ENCODE assay signal across 8 cellular contexts in the genomic region with DNA sequence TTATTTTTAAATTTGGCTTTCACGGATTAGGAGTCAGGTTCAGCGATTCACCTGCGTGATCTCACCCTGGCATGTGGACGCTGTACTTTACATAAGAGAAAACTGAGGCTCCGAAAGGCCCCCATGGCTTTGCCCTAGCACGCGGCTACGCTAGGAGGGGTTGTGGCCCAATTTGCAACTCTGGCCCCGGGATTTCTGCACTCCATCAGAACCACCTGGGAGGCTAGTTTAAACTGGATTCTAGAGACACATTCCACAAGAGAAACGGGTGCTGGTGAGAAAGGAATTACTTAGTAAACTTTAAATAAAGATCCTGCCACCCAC. TPM values are rescaled to one million over a fixed set of nuclear protein-coding genes. Genes with fewer than 3 reads are reported as not detected.
A peak's percentile ranks its signal among the peaks of the same experiment; 100 is the strongest.
DNase-seq lines count a peak whose midpoint lies in the region; ATAC-seq, FAIRE-seq and TF ChIP-seq lines count a peak whose summit lies in the region.

No MANE protein-coding gene starts in this region.

- FAIRE-seq in K562 (lab: Jason Lieb, UNC): no peak

- peaks cover 7% of the 10 kb centered on the region for H3K36me3 Mint-ChIP-seq in mesothelial cell of epicardium

- peak overlapping the region; percentile 69 to 85 for H3K9ac ChIP-seq in K562 (ENCODE audit: insufficient read depth in 1 of 2, low read depth in 2 of 2, low read length in 2 of 2)

- 27 to 40% (median 31%) methylated on average over 8 to 10 of the region's 10 CpGs for WGBS in heart left ventricle, 4 donors
- WGBS in K562 (ENCODE audit: insufficient coverage, low coverage, missing lambda C conversion rate): 8% methylated on average over 10 of the region's 10 CpGs
- WGBS in urinary bladder: 52% methylated on average over 10 of the region's 10 CpGs

- H3K9me3 ChIP-seq in heart left ventricle (no peaks in the 10 kb centered on the region), K562 (replicated peaks; ENCODE audit: control insufficient read depth, insufficient read depth, low read depth, low read length) (no peaks in the 10 kb centered on the region)

- H3K79me2 ChIP-seq in K562 (ENCODE audit: control insufficient read depth, insufficient read depth, low read length): no peaks in the 10 kb centered on the region

- ATAC-seq in heart left ventricle: no peak
- no peak for ATAC-seq in Right ventricle myocardium superior (ENCODE audit: poor library complexity)
- no peak for ATAC-seq in K562
- no peak for ATAC-seq in HG03135 (IDR thresholded peaks at IDR 0.05; ENCODE audit: unreplicated experiment)
- no peak for ATAC-seq in GM19455 (IDR thresholded peaks at IDR 0.05; ENCODE audit: unreplicated experiment)

- peaks cover 45% of the 10 kb centered on the region for H3K4me1 Mint-ChIP-seq in mesothelial cell of epicardium

- TF ChIP-seq CTCF in heart left ventricle (IDR thresholded peaks at IDR 0.05) (no peak), K562 (IDR thresholded peaks at IDR 0.05 in 2 of 3, conservative IDR thresholded peaks at IDR 0.05 in 1 of 3; ENCODE audit: insufficient read depth in 2 of 3, low read depth in 1 of 3, low read length in 3 of 3) (no peak), mesothelial cell of epicardium (IDR thresholded peaks at IDR 0.05; ENCODE audit: unreplicated experiment) (no peak)

- H3K36me3 ChIP-seq in heart left ventricle (peaks cover 4 to 80% (median 29%) of the 10 kb centered on the region in 9 donors), K562 (ENCODE audit: control insufficient read depth, insufficient read depth, low read length) (no peaks in the 10 kb centered on the region), urinary bladder (ENCODE audit: insufficient read depth) (peaks cover 2% of the 10 kb centered on the region)

- H3K4me1 ChIP-seq in heart left ventricle (peaks cover 25 to 96% (median 76%) of the 10 kb centered on the region in 12 donors), K562 (replicated peaks in 1 of 2; ENCODE audit: control insufficient read depth in 2 of 2, insufficient read depth in 2 of 2, low read length in 2 of 2) (peaks cover 22 to 52% of the 10 kb centered on the region in 2 experiments), urinary bladder (ENCODE audit: insufficient read depth) (no peaks in the 10 kb centered on the region)

- H3K27me3 ChIP-seq in heart left ventricle (no peaks in the 10 kb centered on the region), K562 (ENCODE audit: control insufficient read depth in 2 of 2, insufficient read depth in 2 of 2, low read length in 2 of 2) (no peaks in the 10 kb centered on the region)

- no peaks in the 10 kb centered on the region for H3K9me1 ChIP-seq in K562 (ENCODE audit: control insufficient read depth, insufficient read depth, low read length)

- intact Hi-C loops in heart left ventricle (cut with DNase I) (loop anchor here in 2 of 10 donors (5.0 kb wide), 1 partner anchor 32 kb away; no protein-coding TSS in a partner anchor), Right ventricle myocardium superior (cut with DNase I) (no loop called here), K562 (cut with micrococcal nuclease) (no loop called here)

- H3K27ac ChIP-seq in heart left ventricle (peak overlapping the region; percentile 86 to 100 (median 95)), K562 (ENCODE audit: extremely low read depth, low read depth, low read length) (peak overlapping the region; percentile 77), urinary bladder (ENCODE audit: low read depth) (peak overlapping the region; percentile 76)

- H3K4me3 ChIP-seq in heart left ventricle (peak overlapping the region in 11 of 12 donors; percentile 26 to 96 (median 55)), K562 (peak overlapping the region; percentile 36; the same call in 1 of the 2 replicates), urinary bladder (ENCODE audit: low read depth, low read length) (peak overlapping the region; percentile 38)

- H4K20me1 ChIP-seq in K562 (replicated peaks; ENCODE audit: control insufficient read depth, insufficient read depth, low read length): no peaks in the 10 kb centered on the region

- DNase-seq in heart left ventricle (no peak), Right ventricle myocardium superior (no peak), K562 (ENCODE audit: extremely low read depth in 1 of 4, low spot score in 3 of 4) (no peak), mesothelial cell of epicardium (ENCODE audit: low spot score in 2 of 2, unreplicated experiment in 2 of 2) (no peak), AML-193 (lab: John Stamatoyannopoulos, UW) (no peak)

- H3K27me3 Mint-ChIP-seq in mesothelial cell of epicardium (ENCODE audit: low read depth): peaks cover 36% of the 10 kb centered on the region

- POLR2A ChIA-PET in K562 (lab: Yijun Ruan, JAX): interaction anchor here (1.8 kb wide), 1 partner anchor 11 kb away, joined by 16 read pairs; no protein-coding TSS in a partner anchor

- H3K4me2 ChIP-seq in K562 (ENCODE audit: insufficient read depth, low read length): peak overlapping the region; percentile 78

- no peak for TF ChIP-seq POLR2A in heart left ventricle (IDR thresholded peaks at IDR 0.05)
- TF ChIP-seq POLR2A in K562 (conservative IDR thresholded peaks at IDR 0.05): no peak

- H3K27ac Mint-ChIP-seq in mesothelial cell of epicardium: peak overlapping the region; percentile 59

- TSS peak; percentile 49 for BruUV-seq in K562 (replicated peaks; lab: Mats Ljungman, UMichigan)

- in situ Hi-C loops in K562 (cut with MboI): no loop called here

- TF ChIP-seq RAD21 in K562 (CRISPR knock-in tag; conservative IDR thresholded peaks at IDR 0.05 in 1 of 2, IDR thresholded peaks at IDR 0.05 in 1 of 2): no peak

- no peak for TF ChIP-seq EP300 in K562 (IDR thresholded peaks at IDR 0.05; ENCODE audit: low read length)

- H3K9me3 Mint-ChIP-seq in mesothelial cell of epicardium: no peaks in the 10 kb centered on the region

- CTCF ChIA-PET in K562 (lab: Yijun Ruan, JAX; ENCODE audit: low intra/inter-chr PET ratio): no interaction called here

- H3K4me3 Mint-ChIP-seq in mesothelial cell of epicardium: peak overlapping the region; percentile 44

- H2AFZ ChIP-seq in K562 (ENCODE audit: low read depth, low read length): peak overlapping the region; percentile 80

RNA-seq across cellular contexts. Expression of gene BCL3, which starts 6.2 kb away (rescaled TPM):
- total RNA-seq in heart left ventricle (10 to 100 TPM; 11.7 to 90.5 (median 22.9) TPM), Right ventricle myocardium superior (14.6 TPM), K562 (2014; rRNA removed) (1.1 TPM in 2 replicates), K562 (2014; rRNA removed; fragmentation: Illumina TruSeq; extraction: Trizol) (0.07 TPM in 1 of 2 replicates, not detected in the other), K562 (2015; rRNA removed; fragmentation: Illumina TruSeq; extraction: Trizol) (0.33 and 0.72 TPM in 2 replicates), K562 (2021) (1.9 and 2.4 TPM in 2 replicates), mesothelial cell of epicardium (14.9 to 21.5 TPM (median 20.1 TPM) in 3 replicates), urinary bladder (2.5 TPM)
- polyA plus RNA-seq in heart left ventricle (10 to 100 TPM; 18.6 to 18.9 TPM), K562 (2011; rRNA removed) (0.28 and 1.2 TPM in 2 replicates), K562 (2014; fragmentation: Illumina TruSeq; extraction: Trizol) (0.67 and 0.93 TPM in 2 replicates), K562 (2014; fragmentation: Nextera tagmentation; extraction: Ambion mirVana) (under 1 TPM in 1 of 2 experiments, not detected in 1; 0.03 TPM), K562 (2014; rRNA removed) (0.97 and 2.4 TPM in 2 replicates), urinary bladder (93.0 TPM)
- 3.7 and 11.5 TPM in 2 replicates for total RNA-seq in K562 (2011; cell fraction: chromatin; rRNA removed; ENCODE audit: low replicate concordance)
- 6.4 and 6.8 TPM in 2 replicates for total RNA-seq in K562 (2011; cell fraction: nucleolus; rRNA removed)
- 2.5 and 7.1 TPM in 2 replicates for total RNA-seq in K562 (2011; cell fraction: nucleoplasm; rRNA removed)
- 0.43 and 2.4 TPM in 2 replicates for polyA plus RNA-seq in K562 (2011; cell fraction: cytosol; rRNA removed)
- 5.5 and 6.5 TPM in 2 replicates for polyA plus RNA-seq in K562 (2011; cell fraction: nucleus; rRNA removed)
- polyA plus RNA-seq in K562 (2012): 2.5 and 9.1 TPM in 2 replicates
- 0.21 TPM in 1 of 2 replicates, not detected in the other for polyA minus RNA-seq in K562 (2011; rRNA and poly(A)+ RNA removed)
- polyA minus RNA-seq in K562 (2011; cell fraction: cytosol; rRNA and poly(A)+ RNA removed): 2.5 TPM in 2 replicates
- 0.78 and 2.3 TPM in 2 replicates for polyA minus RNA-seq in K562 (2011; cell fraction: nucleus; rRNA and poly(A)+ RNA removed)

RNA-seq across cellular contexts. Expression of gene CBLC, which starts 23.0 kb away (rescaled TPM):
- total RNA-seq in heart left ventricle (not detected), Right ventricle myocardium superior (not detected), K562 (2014; rRNA removed) (0.09 TPM in 1 of 2 replicates, not detected in the other), K562 (2014; rRNA removed; fragmentation: Illumina TruSeq; extraction: Trizol) (not detected in 2 replicates), K562 (2015; rRNA removed; fragmentation: Illumina TruSeq; extraction: Trizol) (not detected in 2 replicates), K562 (2021) (not detected in 2 replicates), mesothelial cell of epicardium (8.5 to 10.8 TPM (median 8.8 TPM) in 3 replicates), urinary bladder (4.7 TPM)
- polyA plus RNA-seq in heart left ventricle (under 1 TPM in 1 of 2 donors, not detected in 1; 0.04 TPM), K562 (2011; rRNA removed) (not detected in 2 replicates), K562 (2014; fragmentation: Illumina TruSeq; extraction: Trizol) (not detected in 2 replicates), K562 (2014; fragmentation: Nextera tagmentation; extraction: Ambion mirVana) (not detected), K562 (2014; rRNA removed) (not detected in 2 replicates), urinary bladder (6.1 TPM)
- total RNA-seq in K562 (2011; cell fraction: chromatin; rRNA removed; ENCODE audit: low replicate concordance): not detected in 2 replicates
- total RNA-seq in K562 (2011; cell fraction: nucleolus; rRNA removed): not detected in 2 replicates
- total RNA-seq in K562 (2011; cell fraction: nucleoplasm; rRNA removed): not detected in 2 replicates
- polyA plus RNA-seq in K562 (2011; cell fraction: cytosol; rRNA removed): not detected in 2 replicates
- polyA plus RNA-seq in K562 (2011; cell fraction: nucleus; rRNA removed): not detected in 2 replicates
- not detected in 2 replicates for polyA plus RNA-seq in K562 (2012)
- polyA minus RNA-seq in K562 (2011; rRNA and poly(A)+ RNA removed): not detected in 2 replicates
- polyA minus RNA-seq in K562 (2011; cell fraction: cytosol; rRNA and poly(A)+ RNA removed): not detected in 2 replicates
- polyA minus RNA-seq in K562 (2011; cell fraction: nucleus; rRNA and poly(A)+ RNA removed): not detected in 2 replicates

RNA-seq across cellular contexts. Expression of gene BCAM, which starts 54.2 kb away (rescaled TPM):
- total RNA-seq in heart left ventricle (100 to 1,000 TPM in 4 of 9 donors, 10 to 100 TPM in 5; 50.9 to 160 (median 94.3) TPM), Right ventricle myocardium superior (86.2 TPM), K562 (2014; rRNA removed) (0.14 and 0.41 TPM in 2 replicates), K562 (2014; rRNA removed; fragmentation: Illumina TruSeq; extraction: Trizol) (0.06 and 0.07 TPM in 2 replicates), K562 (2015; rRNA removed; fragmentation: Illumina TruSeq; extraction: Trizol) (0.33 and 0.38 TPM in 2 replicates), K562 (2021) (1.3 and 1.9 TPM in 2 replicates), mesothelial cell of epicardium (346 to 378 TPM (median 355 TPM) in 3 replicates), urinary bladder (35.3 TPM)
- polyA plus RNA-seq in heart left ventricle (100 to 1,000 TPM in 1 of 2 donors, 10 to 100 TPM in 1; 55.3 to 126 TPM), K562 (2011; rRNA removed) (0.18 and 1.5 TPM in 2 replicates), K562 (2014; fragmentation: Illumina TruSeq; extraction: Trizol) (0.45 and 0.47 TPM in 2 replicates), K562 (2014; fragmentation: Nextera tagmentation; extraction: Ambion mirVana) (not detected), K562 (2014; rRNA removed) (0.76 and 1.1 TPM in 2 replicates), urinary bladder (77.4 TPM)
- 3.4 and 9.2 TPM in 2 replicates for total RNA-seq in K562 (2011; cell fraction: chromatin; rRNA removed; ENCODE audit: low replicate concordance)
- 3.7 and 5.5 TPM in 2 replicates for total RNA-seq in K562 (2011; cell fraction: nucleolus; rRNA removed)
- 3.0 and 4.9 TPM in 2 replicates for total RNA-seq in K562 (2011; cell fraction: nucleoplasm; rRNA removed)
- 0.31 and 0.64 TPM in 2 replicates for polyA plus RNA-seq in K562 (2011; cell fraction: cytosol; rRNA removed)
- polyA plus RNA-seq in K562 (2011; cell fraction: nucleus; rRNA removed): 4.7 and 6.3 TPM in 2 replicates
- 1.6 and 3.8 TPM in 2 replicates for polyA plus RNA-seq in K562 (2012)
- 0.56 and 0.72 TPM in 2 replicates for polyA minus RNA-seq in K562 (2011; rRNA and poly(A)+ RNA removed)
- 2.5 and 2.6 TPM in 2 replicates for polyA minus RNA-seq in K562 (2011; cell fraction: cytosol; rRNA and poly(A)+ RNA removed)
- polyA minus RNA-seq in K562 (2011; cell fraction: nucleus; rRNA and poly(A)+ RNA removed): 0.94 and 1.2 TPM in 2 replicates

RNA-seq across cellular contexts. Expression of gene CEACAM16, which starts 55.8 kb away (rescaled TPM):
- total RNA-seq in heart left ventricle (not detected), Right ventricle myocardium superior (not detected), K562 (2014; rRNA removed) (not detected in 2 replicates), K562 (2014; rRNA removed; fragmentation: Illumina TruSeq; extraction: Trizol) (not detected in 2 replicates), K562 (2015; rRNA removed; fragmentation: Illumina TruSeq; extraction: Trizol) (not detected in 2 replicates), K562 (2021) (not detected in 2 replicates), mesothelial cell of epicardium (not detected in 3 replicates), urinary bladder (not detected)
- polyA plus RNA-seq in heart left ventricle (not detected), K562 (2011; rRNA removed) (not detected in 2 replicates), K562 (2014; fragmentation: Illumina TruSeq; extraction: Trizol) (not detected in 2 replicates), K562 (2014; fragmentation: Nextera tagmentation; extraction: Ambion mirVana) (not detected), K562 (2014; rRNA removed) (not detected in 2 replicates), urinary bladder (not detected)
- total RNA-seq in K562 (2011; cell fraction: chromatin; rRNA removed; ENCODE audit: low replicate concordance): not detected in 2 replicates
- not detected in 2 replicates for total RNA-seq in K562 (2011; cell fraction: nucleolus; rRNA removed)
- total RNA-seq in K562 (2011; cell fraction: nucleoplasm; rRNA removed): not detected in 2 replicates
- not detected in 2 replicates for polyA plus RNA-seq in K562 (2011; cell fraction: cytosol; rRNA removed)
- not detected in 2 replicates for polyA plus RNA-seq in K562 (2011; cell fraction: nucleus; rRNA removed)
- not detected in 2 replicates for polyA plus RNA-seq in K562 (2012)
- polyA minus RNA-seq in K562 (2011; rRNA and poly(A)+ RNA removed): not detected in 2 replicates
- polyA minus RNA-seq in K562 (2011; cell fraction: cytosol; rRNA and poly(A)+ RNA removed): not detected in 2 replicates
- polyA minus RNA-seq in K562 (2011; cell fraction: nucleus; rRNA and poly(A)+ RNA removed): not detected in 2 replicates
